Comparison of ENCODE assay signal across 15 cellular contexts in genomic region chr3:193377591-193377990, GRCh38. TPM values are rescaled to one million over a fixed set of nuclear protein-coding genes. Genes with fewer than 3 reads are reported as not detected.
DNase-seq lines count a peak whose midpoint lies in the region; ATAC-seq and TF ChIP-seq lines count a peak whose summit lies in the region.
"Had no signal": no experiment of that assay in that cellular context is flagged by ENCODE, and none has a peak within 500 bp of the region (broad histone marks: within the 10 kb centered on the region; RNA-seq: fewer than 3 reads in every experiment).

No MANE protein-coding gene starts in this region.

- no peak overlapping the region for H3K4me3 ChIP-seq in MG63
- H3K4me3 ChIP-seq in retinal pigment epithelial cell (ENCODE audit: low read length) = no peak overlapping the region
- H3K4me3 ChIP-seq in gastrocnemius medialis = no peak overlapping the region
- no peak overlapping the region for H3K4me3 ChIP-seq in foreskin fibroblast (ENCODE audit: low read depth in 1 of 2, low read length in 2 of 2)
- H3K4me3 ChIP-seq: HAP-1 had no signal

- TF ChIP-seq CTCF in endothelial cell (IDR thresholded peaks at IDR 0.05; ENCODE audit: unreplicated experiment) = no peak
- no peak for TF ChIP-seq CTCF in retinal pigment epithelial cell (conservative IDR thresholded peaks at IDR 0.05; ENCODE audit: low read depth, low read length)
- TF ChIP-seq CTCF in gastrocnemius medialis (IDR thresholded peaks at IDR 0.05 in 4 of 5, conservative IDR thresholded peaks at IDR 0.05 in 1 of 5) = no peak
- TF ChIP-seq CTCF in foreskin fibroblast (IDR thresholded peaks at IDR 0.05; ENCODE audit: low read depth, low read length) = no peak
- TF ChIP-seq CTCF in mesothelial cell of epicardium (IDR thresholded peaks at IDR 0.05; ENCODE audit: unreplicated experiment) = no peak

- H3K36me3 Mint-ChIP-seq in endothelial cell (ENCODE audit: low read depth, unreplicated experiment) = no peaks in the 10 kb centered on the region
- H3K36me3 Mint-ChIP-seq in mesothelial cell of epicardium = no peaks in the 10 kb centered on the region
- H3K36me3 Mint-ChIP-seq: CD4-positive, CD25-positive, alpha-beta regulatory T cell had no signal

- H3K27me3 Mint-ChIP-seq in endothelial cell (ENCODE audit: unreplicated experiment) (peaks cover 3% of the 10 kb centered on the region), mesothelial cell of epicardium (ENCODE audit: low read depth) (peaks cover 42% of the 10 kb centered on the region)

- H3K4me3 Mint-ChIP-seq in endothelial cell (ENCODE audit: unreplicated experiment) (no peak overlapping the region), mesothelial cell of epicardium (no peak overlapping the region)
- H3K4me3 Mint-ChIP-seq: CD4-positive, CD25-positive, alpha-beta regulatory T cell had no signal

- H3K4me1 Mint-ChIP-seq in endothelial cell (ENCODE audit: unreplicated experiment) = peaks cover 8% of the 10 kb centered on the region
- H3K4me1 Mint-ChIP-seq in mesothelial cell of epicardium = no peaks in the 10 kb centered on the region

- in situ Hi-C loops in gastrocnemius medialis (cut with MboI; ENCODE audit: low sequenced_read_pairs in 4 of 4) = no loop called here

- peaks cover 6% of the 10 kb centered on the region; the same call in 1 of the 2 replicates for H3K27me3 ChIP-seq in MG63
- H3K27me3 ChIP-seq in gastrocnemius medialis = no peaks in the 10 kb centered on the region

- intact Hi-C loops in gastrocnemius medialis (cut with DNase I; ENCODE audit: low total_unique reads) = no loop called here

- H3K27ac Mint-ChIP-seq in endothelial cell (ENCODE audit: unreplicated experiment) (no peak overlapping the region), mesothelial cell of epicardium (no peak overlapping the region)
- H3K27ac Mint-ChIP-seq: CD4-positive, CD25-positive, alpha-beta regulatory T cell had no signal

- no peaks in the 10 kb centered on the region for H3K4me1 ChIP-seq in gastrocnemius medialis
- H3K4me1 ChIP-seq: BE2C, Caco-2, HAP-1 had no signal

- no peaks in the 10 kb centered on the region for H3K9me3 ChIP-seq in MG63
- no peaks in the 10 kb centered on the region for H3K9me3 ChIP-seq in gastrocnemius medialis
- H3K9me3 ChIP-seq: BE2C, Caco-2, HAP-1 had no signal

- H3K27ac ChIP-seq in gastrocnemius medialis = no peak overlapping the region

- no peak for ATAC-seq in gastrocnemius medialis

- DNase-seq in H4 (ENCODE audit: low spot score) (peak; percentile 37), MG63 (peak; percentile 4), endothelial cell (ENCODE audit: low spot score) (peak; percentile 5), retinal pigment epithelial cell (ENCODE audit: low read depth) (peak; percentile 46), gastrocnemius medialis (no peak), foreskin fibroblast (no peak), mesothelial cell of epicardium (ENCODE audit: low spot score in 2 of 2, unreplicated experiment in 2 of 2) (no peak)
- DNase-seq: BE2C; C1 segment of cervical spinal cord; Caco-2; CD4-positive, CD25-positive, alpha-beta regulatory T cell; GDM1; GOT3 had no signal

- no peak for TF ChIP-seq POLR2A in gastrocnemius medialis (IDR thresholded peaks at IDR 0.05)

- H3K36me3 ChIP-seq in MG63 (no peaks in the 10 kb centered on the region), gastrocnemius medialis (no peaks in the 10 kb centered on the region)
- H3K36me3 ChIP-seq: BE2C, HAP-1 had no signal

- H3K9me3 Mint-ChIP-seq in endothelial cell (ENCODE audit: unreplicated experiment) = no peaks in the 10 kb centered on the region
- peaks cover 4% of the 10 kb centered on the region for H3K9me3 Mint-ChIP-seq in mesothelial cell of epicardium

RNA-seq across cellular contexts. Expression of gene ATP13A5, which starts 1.0 kb away (rescaled TPM):
- total RNA-seq in H4 (2014; rRNA removed; shearing (Covaris generic)) = 0.04 and 0.48 TPM in 2 replicates
- total RNA-seq in MG63 (2014; rRNA removed; shearing (Covaris generic); ENCODE audit: low replicate concordance) = not detected in 2 replicates
- total RNA-seq in endothelial cell (ENCODE audit: unreplicated experiment) (0.23 TPM), gastrocnemius medialis (not detected), mesothelial cell of epicardium (not detected in 3 replicates)
- total RNA-seq: A172; Caco-2; CD4-positive, CD25-positive, alpha-beta regulatory T cell had no signal

Comparison
In these comparisons a context has a peak if more than half of its experiments do, and no peak if none do; other contexts are left out.
1. DNase-seq: peak in H4 (single experiment), MG63 (single experiment), endothelial cell (single experiment) and retinal pigment epithelial cell (single experiment); none in gastrocnemius medialis (0 of 2), foreskin fibroblast (0 of 2) and mesothelial cell of epicardium (0 of 2).